In genomic region chr13:47594833-47595232, GRCh38 we compare ENCODE assay signal across 12 cellular contexts.
A peak's percentile ranks its signal among the peaks of the same experiment; 100 is the strongest.
DNase-seq lines count a peak whose midpoint lies in the region; ATAC-seq and TF ChIP-seq lines count a peak whose summit lies in the region.
"Had no signal": no experiment of that assay in that cellular context is flagged by ENCODE, and none has a peak within 500 bp of the region (broad histone marks: within the 10 kb centered on the region; RNA-seq: fewer than 3 reads in every experiment).

No MANE protein-coding gene starts in this region.

- peak; percentile 31 for DNase-seq in ELF-1 (ENCODE audit: low read depth, low spot score)
- peak; percentile 27 to 56 for DNase-seq in HL-60 (ENCODE audit: low read depth in 1 of 2, low spot score in 1 of 2)
- DNase-seq in PC-3: peak; percentile 37
- DNase-seq in iPS DF 6.9 (ENCODE audit: low read depth, low spot score): peak; percentile 4
- no peak for DNase-seq in NCI-H526 treated with DMSO at 0.1 percent for 48 hours (lab: John Stamatoyannopoulos, UW)
- no peak for DNase-seq in T-helper 17 cell
- DNase-seq in globus pallidus (ENCODE audit: low spot score): no peak
- DNase-seq: activated naive CD8-positive, alpha-beta T cell treated with anti-CD3 and anti-CD28 coated beads, Interleukin-2, amount 10 ng/mL, durations not matched to agents 7 days and 5 days; effector CD8-positive, alpha-beta T cell; pancreas had no signal

- H3K9ac ChIP-seq in PC-3 (ENCODE audit: low read length): no peak overlapping the region

- H3K4me3 Mint-ChIP-seq in T-helper 17 cell: no peak overlapping the region
- H3K4me3 Mint-ChIP-seq: activated naive CD8-positive, alpha-beta T cell treated with anti-CD3 and anti-CD28 coated beads, Interleukin-2, amount 10 ng/mL, durations not matched to agents 7 days and 5 days had no signal

- H3K27me3 ChIP-seq in HL-60 (ENCODE audit: insufficient read depth, poor library complexity, severe bottlenecking) (no peaks in the 10 kb centered on the region), PC-3 (ENCODE audit: low read length) (no peaks in the 10 kb centered on the region), iPS DF 6.9 (ENCODE audit: control insufficient read depth, insufficient read depth, low read length) (no peaks in the 10 kb centered on the region)
- H3K27me3 ChIP-seq: pancreas had no signal

- CTCF ChIA-PET in PC-3 (lab: Charles Lee): no interaction called here

- H3K4me1 ChIP-seq in PC-3 (ENCODE audit: insufficient read depth, low read length) (no peaks in the 10 kb centered on the region), iPS DF 6.9 (ENCODE audit: control insufficient read depth, insufficient read depth, low read length) (no peaks in the 10 kb centered on the region)
- H3K4me1 ChIP-seq: pancreas had no signal

- H4K20me1 ChIP-seq in PC-3 (ENCODE audit: low read length): no peaks in the 10 kb centered on the region

- H3K27ac Mint-ChIP-seq in T-helper 17 cell: no peak overlapping the region
- H3K27ac Mint-ChIP-seq: activated naive CD8-positive, alpha-beta T cell treated with anti-CD3 and anti-CD28 coated beads, Interleukin-2, amount 10 ng/mL, durations not matched to agents 7 days and 5 days had no signal

- H3K79me2 ChIP-seq in PC-3 (ENCODE audit: low read length): no peaks in the 10 kb centered on the region

- intact Hi-C loops in PC-3 (cut with micrococcal nuclease): loop anchor here (5.0 kb wide), 2 partner anchors 698 to 763 kb away; partner anchors contain the start of gene HTR2A

- peak; percentile 38 for TF ChIP-seq CTCF in HL-60 (IDR thresholded peaks at IDR 0.05; ENCODE audit: insufficient read depth, low read length)
- peak; percentile 49 for TF ChIP-seq CTCF in PC-3 (conservative IDR thresholded peaks at IDR 0.05; ENCODE audit: low read depth, low read length)

- peaks cover 5% of the 10 kb centered on the region for H3K27me3 Mint-ChIP-seq in T-helper 17 cell
- H3K27me3 Mint-ChIP-seq: activated naive CD8-positive, alpha-beta T cell treated with anti-CD3 and anti-CD28 coated beads, Interleukin-2, amount 10 ng/mL, durations not matched to agents 7 days and 5 days had no signal

- no peak overlapping the region for H3K27ac ChIP-seq in HL-60 (replicated peaks)
- no peak overlapping the region for H3K27ac ChIP-seq in PC-3 (ENCODE audit: low read length)
- H3K27ac ChIP-seq in iPS DF 6.9 (ENCODE audit: low read length): no peak overlapping the region
- H3K27ac ChIP-seq: pancreas, RWPE1, thoracic aorta had no signal

- H3K4me1 Mint-ChIP-seq in T-helper 17 cell: no peaks in the 10 kb centered on the region
- H3K4me1 Mint-ChIP-seq: activated naive CD8-positive, alpha-beta T cell treated with anti-CD3 and anti-CD28 coated beads, Interleukin-2, amount 10 ng/mL, durations not matched to agents 7 days and 5 days had no signal

- no peak overlapping the region for H3K4me2 ChIP-seq in PC-3 (ENCODE audit: low read length)

- no peaks in the 10 kb centered on the region for H3K9me2 ChIP-seq in PC-3 (replicated peaks; ENCODE audit: low read length)

- H3K9me3 ChIP-seq in PC-3 (ENCODE audit: low read length) (no peaks in the 10 kb centered on the region), iPS DF 6.9 (ENCODE audit: control insufficient read depth, insufficient read depth, low read length) (no peaks in the 10 kb centered on the region), T-helper 17 cell (ENCODE audit: control insufficient read depth, low read length, poor library complexity, severe bottlenecking) (no peaks in the 10 kb centered on the region)
- H3K9me3 ChIP-seq: pancreas, thoracic aorta had no signal

- no peaks in the 10 kb centered on the region for H3K36me3 Mint-ChIP-seq in T-helper 17 cell (ENCODE audit: low read depth)
- H3K36me3 Mint-ChIP-seq: activated naive CD8-positive, alpha-beta T cell treated with anti-CD3 and anti-CD28 coated beads, Interleukin-2, amount 10 ng/mL, durations not matched to agents 7 days and 5 days had no signal

- H2AFZ ChIP-seq in PC-3 (ENCODE audit: low read length): no peak overlapping the region

- H3F3A ChIP-seq in PC-3 (ENCODE audit: low read length, unreplicated experiment): no peaks in the 10 kb centered on the region

- H3K36me3 ChIP-seq in PC-3 (ENCODE audit: low read depth, low read length) (no peaks in the 10 kb centered on the region), iPS DF 6.9 (ENCODE audit: control insufficient read depth, insufficient read depth, low read length) (no peaks in the 10 kb centered on the region)
- H3K36me3 ChIP-seq: pancreas, thoracic aorta had no signal

- no TSS peak for BruUV-seq in PC-3 (replicated peaks; lab: Mats Ljungman, UMichigan)

- POLR2A ChIA-PET in PC-3 (lab: Charles Lee; ENCODE audit: unreplicated experiment): no interaction called here

- ATAC-seq in PC-3: no peak; the same call in 1 of the 2 replicates
- ATAC-seq in T-helper 17 cell: no peak
- ATAC-seq: pancreas had no signal

- no peak overlapping the region for H3K4me3 ChIP-seq in HL-60 (replicated peaks; ENCODE audit: insufficient read depth, low read length)
- no peak overlapping the region for H3K4me3 ChIP-seq in PC-3 (ENCODE audit: low read length)
- no peak overlapping the region for H3K4me3 ChIP-seq in iPS DF 6.9 (ENCODE audit: low read length)
- H3K4me3 ChIP-seq: pancreas, thoracic aorta had no signal

Comparison
In these comparisons a context has a peak if more than half of its experiments do, and no peak if none do; other contexts are left out.
1. DNase-seq: peak in ELF-1 (single experiment), HL-60 (2 of 2), PC-3 (single experiment) and iPS DF 6.9 (single experiment); none in NCI-H526 treated with DMSO at 0.1 percent for 48 hours (single experiment), T-helper 17 cell (0 of 3) and globus pallidus (single experiment).